Comparison of ENCODE assay signal across 8 cellular contexts in the genomic region with DNA sequence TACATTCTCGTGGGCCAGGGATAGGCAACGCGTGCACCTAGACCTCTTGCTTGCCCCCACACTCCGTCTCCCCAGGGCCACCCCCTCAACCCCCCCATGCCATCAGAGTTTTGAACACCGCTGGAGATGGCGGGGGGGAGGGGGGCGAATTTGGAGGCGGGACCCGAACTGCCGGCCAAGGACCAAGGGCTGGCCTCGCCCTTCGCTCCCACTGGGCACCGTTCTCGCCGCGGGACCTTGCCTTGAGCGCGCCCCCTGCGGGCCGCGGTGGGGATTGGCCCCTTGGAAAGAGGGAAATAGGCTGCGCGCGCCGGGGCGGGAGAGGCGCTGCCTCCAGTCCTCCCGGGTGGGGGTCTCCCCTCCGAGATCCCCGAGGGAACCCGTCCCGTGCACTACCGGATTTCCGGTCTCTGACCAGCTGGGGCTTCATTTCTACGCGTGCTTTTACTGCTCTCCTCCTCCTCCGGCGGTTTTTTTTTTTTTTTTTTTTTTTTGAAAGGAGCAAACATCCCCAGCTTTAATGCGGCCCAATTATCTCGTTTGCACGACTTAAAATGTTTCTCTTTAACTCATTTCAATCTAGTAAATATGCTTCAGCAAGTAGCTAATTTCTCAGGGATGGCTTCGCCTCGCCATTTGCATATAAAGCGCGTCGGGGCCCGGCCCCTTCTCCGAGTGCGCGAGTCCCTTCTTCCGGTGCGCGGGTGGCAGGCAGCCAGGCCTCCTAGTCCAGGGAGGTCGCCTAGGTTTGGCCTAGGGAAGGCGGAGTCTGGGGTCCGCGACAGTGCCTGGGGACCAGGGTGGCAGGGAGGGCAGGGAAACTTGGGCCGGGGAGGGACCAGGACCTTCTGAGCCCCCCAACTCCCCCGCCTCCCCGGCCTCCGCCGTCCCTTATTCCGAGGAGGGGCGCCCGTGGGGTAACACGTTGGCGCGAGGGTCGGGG. TPM values are rescaled to one million over a fixed set of nuclear protein-coding genes. Genes with fewer than 3 reads are reported as not detected.
DNase-seq lines count a peak whose midpoint lies in the region; ATAC-seq and TF ChIP-seq lines count a peak whose summit lies in the region.

No MANE protein-coding gene starts in this region.

- H3K27me3 ChIP-seq in adipocyte (replicated peaks; ENCODE audit: control insufficient read depth, insufficient read depth, low read length) (peaks cover 33% of the 10 kb centered on the region), right cardiac atrium (ENCODE audit: control insufficient read depth, insufficient read depth) (no peaks in the 10 kb centered on the region)

- ATAC-seq in right cardiac atrium = peak; percentile 62 to 77
- no peak for ATAC-seq in HG03095 (IDR thresholded peaks at IDR 0.05; ENCODE audit: unreplicated experiment)

- 3% methylated on average over 69 of the region's 69 CpGs for WGBS in right cardiac atrium

- H3K4me3 ChIP-seq in adipocyte (ENCODE audit: low read length) = peak overlapping the region; percentile 77
- H3K4me3 ChIP-seq in right cardiac atrium (ENCODE audit: low read length) = peak overlapping the region; percentile 17
- H3K4me3 ChIP-seq in retinal pigment epithelial cell (ENCODE audit: low read length) = peak overlapping the region; percentile 56

- peak; percentile 88 for TF ChIP-seq CTCF in retinal pigment epithelial cell (conservative IDR thresholded peaks at IDR 0.05; ENCODE audit: low read depth, low read length)

- no peaks in the 10 kb centered on the region for H3K36me3 ChIP-seq in adipocyte (ENCODE audit: control insufficient read depth, insufficient read depth, low read length, severe bottlenecking)

- intact Hi-C loops in right cardiac atrium (cut with DNase I) = loop anchor here in 3 of 4 donors (5.0 to 10.0 kb wide), 3 partner anchors 373 to 411 kb away; no protein-coding TSS in a partner anchor

- peak; percentile 60 for DNase-seq in activated T-cell treated with anti-CD3 and anti-CD28 coated beads for 48 hours (ENCODE audit: low read depth)
- no peak for DNase-seq in activated T-cell treated with anti-CD3 and anti-CD28 coated beads for 4 hours
- DNase-seq in NCI-H345 treated with DMSO at 0.1 percent for 48 hours (lab: John Stamatoyannopoulos, UW; ENCODE audit: unreplicated experiment) = peak; percentile 51
- DNase-seq in adipocyte (ENCODE audit: low read depth) = peak; percentile 87
- DNase-seq in right cardiac atrium = peak; percentile 54 to 83 (median 83)
- DNase-seq in retinal pigment epithelial cell (ENCODE audit: low read depth) = no peak
- DNase-seq in COR-L47 (lab: John Stamatoyannopoulos, UW) = no peak

- no peak overlapping the region for H3K9ac ChIP-seq in adipocyte (ENCODE audit: low read length)

- H3K27ac ChIP-seq in right cardiac atrium (ENCODE audit: low read length) = no peak overlapping the region

- H3K9me3 ChIP-seq in adipocyte (ENCODE audit: control insufficient read depth, low read length) (no peaks in the 10 kb centered on the region), right cardiac atrium (ENCODE audit: control insufficient read depth, low read length) (no peaks in the 10 kb centered on the region)

- H3K4me1 ChIP-seq in adipocyte (ENCODE audit: control insufficient read depth, insufficient read depth, low read length) (peaks cover 14% of the 10 kb centered on the region), right cardiac atrium (ENCODE audit: control insufficient read depth, insufficient read depth, low read length) (no peaks in the 10 kb centered on the region)

RNA-seq across cellular contexts. Expression of a gene that starts 10.1 kb away (rescaled TPM):
- total RNA-seq in right cardiac atrium = not detected
- not detected for polyA plus RNA-seq in right cardiac atrium

Comparison
In these comparisons a context has a peak if more than half of its experiments do, and no peak if none do; other contexts are left out.
1. DNase-seq: peak in activated T-cell treated with anti-CD3 and anti-CD28 coated beads for 48 hours (single experiment), NCI-H345 treated with DMSO at 0.1 percent for 48 hours (single experiment), adipocyte (single experiment) and right cardiac atrium (3 of 3); none in activated T-cell treated with anti-CD3 and anti-CD28 coated beads for 4 hours (single experiment), retinal pigment epithelial cell (single experiment) and COR-L47 (single experiment).
2. H3K4me3 ChIP-seq: peak in every context shown above with its lines; median percentile 77 in adipocyte; 56 in retinal pigment epithelial cell; 17 in right cardiac atrium.